9 cellular contexts compared by ENCODE assay signal in genomic region chr5:956941-957729, GRCh38. TPM values are rescaled to one million over a fixed set of nuclear protein-coding genes. Genes with fewer than 3 reads are reported as not detected.
DNase-seq lines count a peak whose midpoint lies in the region; ATAC-seq, FAIRE-seq and TF ChIP-seq lines count a peak whose summit lies in the region.
"Had no signal": no experiment of that assay in that cellular context is flagged by ENCODE, and none has a peak within 500 bp of the region (broad histone marks: within the 10 kb centered on the region; RNA-seq: fewer than 3 reads in every experiment).

No MANE protein-coding gene starts in this region.

- DNase-seq in UCSD-AML1 (lab: John Stamatoyannopoulos, UW; ENCODE audit: unreplicated experiment): peak; percentile 45
- DNase-seq in esophagus squamous epithelium (lab: John Stamatoyannopoulos, UW): no peak
- DNase-seq in pancreas: peak in 2 of 6 donors; percentile 39 to 49
- no peak for DNase-seq in iPS-NIHi7 (ENCODE audit: extremely low spot score)
- DNase-seq in OCI-M2 (lab: John Stamatoyannopoulos, UW; ENCODE audit: unreplicated experiment): no peak

- intact Hi-C loops in esophagus squamous epithelium (cut with DNase I) (no loop called here), pancreas (cut with DNase I) (no loop called here)

- TF ChIP-seq CTCF in esophagus squamous epithelium (IDR thresholded peaks at IDR 0.05): peak in 2 of 6 experiments; percentile 17 to 25
- TF ChIP-seq CTCF in pancreas (IDR thresholded peaks at IDR 0.05): no peak

- peak overlapping the region; percentile 83 for H3K27ac ChIP-seq in ACC112 (ENCODE audit: low read depth, low read length)
- peak overlapping the region; percentile 21 to 68 (median 56) for H3K27ac ChIP-seq in esophagus squamous epithelium
- peak overlapping the region; percentile 54 to 76 (median 62) for H3K27ac ChIP-seq in pancreas

- H3K4me1 ChIP-seq in ACC112 (ENCODE audit: control insufficient read depth, insufficient read depth, low read length, unreplicated experiment) (peaks cover 33% of the 10 kb centered on the region), esophagus squamous epithelium (peaks cover 8 to 43% (median 23%) of the 10 kb centered on the region in 3 donors), pancreas (peaks cover 0 to 4% (median 0%) of the 10 kb centered on the region in 3 donors)

- H3K27me3 ChIP-seq in ACC112 (ENCODE audit: insufficient read depth, low read length) (peaks cover 18% of the 10 kb centered on the region), esophagus squamous epithelium (peaks cover 0 to 90% (median 0%) of the 10 kb centered on the region in 4 donors), pancreas (no peaks in the 10 kb centered on the region)

- no peaks in the 10 kb centered on the region for H3K9me3 ChIP-seq in esophagus squamous epithelium
- no peaks in the 10 kb centered on the region for H3K9me3 ChIP-seq in pancreas

- no peaks in the 10 kb centered on the region for H3K79me2 ChIP-seq in ACC112 (ENCODE audit: control insufficient read depth, insufficient read depth, low read length, unreplicated experiment)

- peak overlapping the region; percentile 60 for H3K4me3 ChIP-seq in ACC112 (ENCODE audit: low read depth, low read length)
- no peak overlapping the region for H3K4me3 ChIP-seq in esophagus squamous epithelium
- H3K4me3 ChIP-seq in pancreas: no peak overlapping the region

- no peak overlapping the region for H2AFZ ChIP-seq in ACC112 (ENCODE audit: low read length, unreplicated experiment)

- peak; percentile 73 for ATAC-seq in GM18861 (IDR thresholded peaks at IDR 0.05; ENCODE audit: unreplicated experiment)
- peak; percentile 73 for ATAC-seq in HG03097 (IDR thresholded peaks at IDR 0.05; ENCODE audit: low FRiP score, unreplicated experiment)
- ATAC-seq in pancreas: peak; percentile 51 to 79 (median 70)
- ATAC-seq: left colon had no signal

- 17 to 37% methylated on average over 8 to 19 of the region's 25 CpGs for WGBS in esophagus squamous epithelium, 2 donors
- WGBS in pancreas, 2 donors: 35 to 42% methylated on average over 25 of the region's 25 CpGs

- no peak for TF ChIP-seq POLR2A in esophagus squamous epithelium (IDR thresholded peaks at IDR 0.05)

- no peak for FAIRE-seq in pancreas (lab: Jason Lieb, UNC)

- H3K36me3 ChIP-seq in ACC112 (ENCODE audit: insufficient read depth, low read length): no peaks in the 10 kb centered on the region
- H3K36me3 ChIP-seq in esophagus squamous epithelium: no peaks in the 10 kb centered on the region
- H3K36me3 ChIP-seq in pancreas: no peaks in the 10 kb centered on the region

RNA-seq across cellular contexts. Expression of gene NKD2, which starts 51.5 kb away (rescaled TPM):
- total RNA-seq in esophagus squamous epithelium: 10 to 100 TPM in 1 of 4 donors, 1 to 10 TPM in 3; 1.2 to 11.3 (median 1.5) TPM
- total RNA-seq in pancreas: 1 to 10 TPM; 1.8 to 8.8 (median 3.3) TPM
- polyA plus RNA-seq in pancreas: 10 to 100 TPM; 13.1 to 18.6 TPM
